9 cellular contexts compared by ENCODE assay signal in the genomic region with DNA sequence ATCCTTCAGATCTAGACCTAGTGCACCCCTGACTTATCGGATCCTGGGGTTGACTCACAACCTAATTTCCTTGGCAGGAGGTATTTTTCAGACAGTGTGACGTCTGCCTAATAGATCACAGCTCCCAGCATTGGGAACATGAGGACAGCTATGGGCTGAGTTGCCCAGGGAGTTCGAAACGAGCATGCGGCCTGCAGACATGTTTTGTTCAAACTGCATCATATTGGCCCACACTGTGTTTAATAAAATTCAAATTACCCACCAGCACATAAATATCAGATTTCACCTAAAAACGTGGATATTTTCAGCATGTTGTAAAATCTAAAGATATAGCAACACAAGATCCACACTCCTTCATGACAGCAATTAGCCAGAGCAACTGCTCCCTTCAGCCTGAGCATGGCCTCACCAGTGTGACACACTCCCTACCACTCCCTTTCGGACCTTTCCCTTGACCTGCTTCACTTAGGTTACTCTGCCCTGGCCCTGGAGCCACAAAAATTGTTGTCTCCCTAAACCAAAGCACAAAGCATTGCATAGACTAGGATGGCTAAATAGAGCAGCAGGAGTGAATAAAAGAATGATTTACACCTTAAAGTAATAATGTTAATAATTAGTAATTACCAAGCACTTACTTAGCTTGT. TPM values are rescaled to one million over a fixed set of nuclear protein-coding genes. Genes with fewer than 3 reads are reported as not detected.
DNase-seq lines count a peak whose midpoint lies in the region; ATAC-seq and TF ChIP-seq lines count a peak whose summit lies in the region.
"Had no signal": no experiment of that assay in that cellular context is flagged by ENCODE, and none has a peak within 500 bp of the region (broad histone marks: within the 10 kb centered on the region; RNA-seq: fewer than 3 reads in every experiment).

No MANE protein-coding gene starts in this region.

- TF ChIP-seq POLR2A in esophagus squamous epithelium (IDR thresholded peaks at IDR 0.05) = no peak

- H3K9me3 ChIP-seq in left lung (no peaks in the 10 kb centered on the region), esophagus squamous epithelium (no peaks in the 10 kb centered on the region)

- CTCF ChIA-PET in RWPE1 (lab: Yijun Ruan, JAX) = interaction anchor here (0.6 to 2.5 kb wide), 16 partner anchors 11 to 1646 kb away, joined by 3 to 25 read pairs (median 3); partner anchors contain the start of gene USP47

- DNase-seq in left ventricle myocardium superior (no peak), left cardiac atrium (no peak), RWPE1 (ENCODE audit: low spot score) (no peak), left lung (no peak), omental fat pad (ENCODE audit: low spot score) (no peak), esophagus squamous epithelium (lab: John Stamatoyannopoulos, UW) (no peak)

- H3K4me1 ChIP-seq in left lung (no peaks in the 10 kb centered on the region), esophagus squamous epithelium (peaks cover 0 to 9% (median 0%) of the 10 kb centered on the region in 3 donors)

- TF ChIP-seq CTCF in RWPE1 (conservative IDR thresholded peaks at IDR 0.05; ENCODE audit: low read depth) (peak; percentile 28), left lung (IDR thresholded peaks at IDR 0.05) (peak in 1 of 2 donors; percentile 37), omental fat pad (IDR thresholded peaks at IDR 0.05) (no peak), esophagus squamous epithelium (IDR thresholded peaks at IDR 0.05) (peak in 1 of 6 experiments; percentile 3)

- H3K4me3 ChIP-seq in left lung = no peak overlapping the region
- no peak overlapping the region for H3K4me3 ChIP-seq in esophagus squamous epithelium
- H3K4me3 ChIP-seq: dorsolateral prefrontal cortex had no signal

- intact Hi-C loops in left ventricle myocardium superior (cut with micrococcal nuclease) = loop anchor here (5.0 kb wide), 1 partner anchor 751 kb away; no protein-coding TSS in a partner anchor
- intact Hi-C loops in left cardiac atrium (cut with DNase I) = loop anchor here (5.0 to 10.0 kb wide), 5 partner anchors 166 to 856 kb away; partner anchors contain the start of gene GALNT18 (in 1 of the 2)
- intact Hi-C loops in left lung (cut with DNase I) = loop anchor here in 1 of 2 donors (5.0 kb wide), 1 partner anchor 751 kb away; no protein-coding TSS in a partner anchor
- intact Hi-C loops in esophagus squamous epithelium (cut with DNase I) = loop anchor here (5.0 to 10.0 kb wide), 3 partner anchors 163 to 853 kb away; partner anchors contain the start of gene GALNT18

- H3K36me3 ChIP-seq in left lung (no peaks in the 10 kb centered on the region), esophagus squamous epithelium (no peaks in the 10 kb centered on the region)

- WGBS in esophagus squamous epithelium, 2 donors = 58 to 62% methylated on average over 7 of the region's 7 CpGs

- no peak overlapping the region for H3K27ac ChIP-seq in RWPE1
- no peak overlapping the region for H3K27ac ChIP-seq in left lung
- no peak overlapping the region for H3K27ac ChIP-seq in esophagus squamous epithelium
- H3K27ac ChIP-seq: dorsolateral prefrontal cortex had no signal

- H3K27me3 ChIP-seq in left lung (no peaks in the 10 kb centered on the region), esophagus squamous epithelium (peaks cover 0 to 2% (median 0%) of the 10 kb centered on the region in 4 donors)
- H3K27me3 ChIP-seq: dorsolateral prefrontal cortex had no signal

- POLR2A ChIA-PET in RWPE1 (lab: Yijun Ruan, JAX; ENCODE audit: low non-redundant PET) = no interaction called here

- ATAC-seq in left ventricle myocardium superior (peak; percentile 26), left cardiac atrium (no peak), left lung (peak; percentile 21), omental fat pad (ENCODE audit: low FRiP score) (no peak), HG03108 (IDR thresholded peaks at IDR 0.05; ENCODE audit: unreplicated experiment) (no peak), HG03460 (IDR thresholded peaks at IDR 0.05; ENCODE audit: unreplicated experiment) (no peak)

RNA-seq across cellular contexts. Expression of gene USP47, which starts 53.6 kb away (rescaled TPM):
- 51.5 TPM for total RNA-seq in left ventricle myocardium superior
- total RNA-seq in left cardiac atrium = 10 to 100 TPM; 48.3 to 56.4 TPM
- total RNA-seq in left lung = 10 to 100 TPM; 40.9 to 41.3 TPM
- 10 to 100 TPM; 61.0 to 83.3 (median 72.8) TPM for total RNA-seq in omental fat pad
- total RNA-seq in esophagus squamous epithelium = 10 to 100 TPM; 30.5 to 74.2 (median 43.6) TPM

Comparison
In these comparisons a context has a peak if more than half of its experiments do, and no peak if none do; other contexts are left out.
1. ATAC-seq: peak in left ventricle myocardium superior (single experiment) and left lung (single experiment); none in left cardiac atrium (0 of 2), omental fat pad (single experiment), HG03108 (single experiment) and HG03460 (single experiment).